In the genomic region with DNA sequence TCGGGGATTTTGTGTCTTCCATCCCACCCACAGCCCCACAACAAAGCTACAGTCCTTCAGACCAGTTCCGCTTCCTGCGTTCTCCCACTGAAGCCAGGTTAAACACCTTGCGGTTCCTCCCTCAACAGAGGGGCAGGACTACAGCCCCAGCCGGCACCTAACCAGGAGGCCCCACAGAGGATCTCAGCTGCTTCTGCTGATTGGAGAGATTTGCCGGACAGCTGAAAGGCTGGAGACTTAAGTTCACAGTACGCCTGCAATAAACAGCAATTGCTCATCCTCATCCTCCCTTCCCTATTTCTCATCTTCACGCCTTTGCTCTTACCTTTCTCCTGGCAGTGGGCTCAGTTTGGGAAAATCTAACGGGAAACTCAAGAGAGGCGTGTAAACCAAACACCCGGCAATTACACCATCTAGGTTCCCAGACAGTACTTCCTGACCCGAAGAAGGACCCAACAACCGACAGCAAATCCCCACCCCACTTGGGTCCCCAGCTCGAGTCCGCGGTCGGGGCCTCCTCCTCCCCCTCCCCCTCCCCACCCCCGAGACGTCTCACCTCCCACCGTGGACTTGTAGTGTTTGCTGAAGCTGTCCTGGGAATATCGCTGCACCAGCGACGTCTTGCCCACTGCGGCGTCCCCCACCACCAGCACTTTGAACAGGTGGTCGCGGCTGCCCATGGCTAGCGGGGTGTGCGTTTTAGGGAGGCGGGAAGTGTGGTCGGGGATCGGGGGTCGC, we compare ENCODE assay signal across 8 cellular contexts. TPM values are rescaled to one million over a fixed set of nuclear protein-coding genes. Genes with fewer than 3 reads are reported as not detected.
A peak's percentile ranks its signal among the peaks of the same experiment; 100 is the strongest.
DNase-seq lines count a peak whose midpoint lies in the region; ATAC-seq and TF ChIP-seq lines count a peak whose summit lies in the region.

No MANE protein-coding gene starts in this region.

- H3K79me2 ChIP-seq in KMS-11 (ENCODE audit: insufficient read depth, low read depth): no peaks in the 10 kb centered on the region

- no peak for TF ChIP-seq CTCF in KMS-11 (conservative IDR thresholded peaks at IDR 0.05; ENCODE audit: low read depth, low read length)
- no peak for TF ChIP-seq CTCF in esophagus muscularis mucosa (IDR thresholded peaks at IDR 0.05)
- no peak for TF ChIP-seq CTCF in neural crest cell (conservative IDR thresholded peaks at IDR 0.05)
- TF ChIP-seq CTCF in type B pancreatic cell (conservative IDR thresholded peaks at IDR 0.05): no peak

- H3K4me1 ChIP-seq in KMS-11 (ENCODE audit: low read depth, poor library complexity, severe bottlenecking): peaks cover 26% of the 10 kb centered on the region
- H3K4me1 ChIP-seq in esophagus muscularis mucosa: peaks cover 7 to 33% (median 27%) of the 10 kb centered on the region in 4 donors

- H3K4me3 ChIP-seq in KMS-11 (IDR thresholded peaks at IDR 0.05; ENCODE audit: insufficient read depth, low read depth, low read length) (peak overlapping the region; percentile 97), esophagus muscularis mucosa (peak overlapping the region; percentile 69 to 92 (median 84))

- no peak overlapping the region for H3K27ac ChIP-seq in KMS-11
- peak overlapping the region; percentile 73 to 83 (median 78) for H3K27ac ChIP-seq in esophagus muscularis mucosa (replicated peaks in 1 of 4)

- peaks cover 14% of the 10 kb centered on the region for H3K4me1 Mint-ChIP-seq in neural crest cell
- peaks cover 14% of the 10 kb centered on the region for H3K4me1 Mint-ChIP-seq in type B pancreatic cell (ENCODE audit: unreplicated experiment)

- peaks cover 68% of the 10 kb centered on the region for H3K27me3 Mint-ChIP-seq in neural crest cell (ENCODE audit: low read depth)
- H3K27me3 Mint-ChIP-seq in type B pancreatic cell: peaks cover 40% of the 10 kb centered on the region

- ATAC-seq in GM18867 (IDR thresholded peaks at IDR 0.05; ENCODE audit: unreplicated experiment): peak; percentile 32

- H3K36me3 ChIP-seq in KMS-11 (ENCODE audit: insufficient read depth) (no peaks in the 10 kb centered on the region), esophagus muscularis mucosa (peaks cover 0 to 14% (median 6%) of the 10 kb centered on the region in 4 donors)

- peak overlapping the region; percentile 80 for H3K9ac ChIP-seq in KMS-11

- H3K4me2 ChIP-seq in KMS-11: peak overlapping the region; percentile 62

- 23% methylated on average over 22 of the region's 33 CpGs for WGBS in esophagus muscularis mucosa

- no peak for TF ChIP-seq EP300 in esophagus muscularis mucosa (IDR thresholded peaks at IDR 0.05)

- H4K20me1 ChIP-seq in KMS-11 (ENCODE audit: insufficient read depth): no peaks in the 10 kb centered on the region

- peak; percentile 23 for DNase-seq in activated CD8-positive, alpha-beta memory T cell treated with anti-CD3 and anti-CD28 coated beads, Interleukin-2, amount 50 U/mL, for 4 hours
- DNase-seq in esophagus muscularis mucosa (ENCODE audit: extremely low spot score): no peak
- DNase-seq in neural crest cell (ENCODE audit: low read depth, low spot score): no peak
- DNase-seq in type B pancreatic cell (ENCODE audit: extremely low spot score, unreplicated experiment): no peak
- no peak for DNase-seq in 8988T
- no peak for DNase-seq in NCI-H187 treated with DMSO at 0.1 percent for 48 hours (lab: John Stamatoyannopoulos, UW)

- H3K27ac Mint-ChIP-seq in neural crest cell (ENCODE audit: unreplicated experiment) (no peak overlapping the region), type B pancreatic cell (peak overlapping the region; percentile 74)

- TF ChIP-seq POLR2A in esophagus muscularis mucosa (IDR thresholded peaks at IDR 0.05; ENCODE audit: low read depth): no peak

- intact Hi-C loops in esophagus muscularis mucosa (cut with DNase I): no loop called here

- peak overlapping the region; percentile 95 for H3K4me3 Mint-ChIP-seq in neural crest cell
- peak overlapping the region; percentile 97 for H3K4me3 Mint-ChIP-seq in type B pancreatic cell

- H3K27me3 ChIP-seq in KMS-11 (ENCODE audit: insufficient read depth, low read depth) (no peaks in the 10 kb centered on the region), esophagus muscularis mucosa (no peaks in the 10 kb centered on the region)

- H3K9me3 ChIP-seq in esophagus muscularis mucosa: no peaks in the 10 kb centered on the region

- peak overlapping the region; percentile 100 for H2AFZ ChIP-seq in KMS-11 (ENCODE audit: low read depth)

- no peaks in the 10 kb centered on the region for H3K9me3 Mint-ChIP-seq in neural crest cell
- no peaks in the 10 kb centered on the region for H3K9me3 Mint-ChIP-seq in type B pancreatic cell

- peaks cover 2% of the 10 kb centered on the region for H3K36me3 Mint-ChIP-seq in neural crest cell (ENCODE audit: low read depth)
- no peaks in the 10 kb centered on the region for H3K36me3 Mint-ChIP-seq in type B pancreatic cell

RNA-seq across cellular contexts. Expression of gene RAB29, which starts 0.8 kb away (rescaled TPM):
- 10 to 100 TPM; 28.5 to 59.2 (median 41.8) TPM for total RNA-seq in esophagus muscularis mucosa
- total RNA-seq in neural crest cell: 8.8 and 9.0 TPM in 2 replicates
- total RNA-seq in type B pancreatic cell (ENCODE audit: low replicate concordance): 13.6 and 22.5 TPM in 2 replicates

RNA-seq across cellular contexts. Expression of gene NUCKS1, which starts 24.5 kb away (rescaled TPM):
- 100 to 1,000 TPM; 111 to 120 (median 116) TPM for total RNA-seq in esophagus muscularis mucosa
- 440 and 491 TPM in 2 replicates for total RNA-seq in neural crest cell
- 185 and 340 TPM in 2 replicates for total RNA-seq in type B pancreatic cell (ENCODE audit: low replicate concordance)

RNA-seq across cellular contexts. Expression of gene SLC41A1, which starts 38.6 kb away (rescaled TPM):
- total RNA-seq in esophagus muscularis mucosa (10 to 100 TPM; 22.4 to 37.1 (median 30.6) TPM), neural crest cell (21.4 and 25.7 TPM in 2 replicates), type B pancreatic cell (ENCODE audit: low replicate concordance) (11.7 and 25.9 TPM in 2 replicates)
